ENCODE assay signal across 18 cellular contexts in the genomic region with DNA sequence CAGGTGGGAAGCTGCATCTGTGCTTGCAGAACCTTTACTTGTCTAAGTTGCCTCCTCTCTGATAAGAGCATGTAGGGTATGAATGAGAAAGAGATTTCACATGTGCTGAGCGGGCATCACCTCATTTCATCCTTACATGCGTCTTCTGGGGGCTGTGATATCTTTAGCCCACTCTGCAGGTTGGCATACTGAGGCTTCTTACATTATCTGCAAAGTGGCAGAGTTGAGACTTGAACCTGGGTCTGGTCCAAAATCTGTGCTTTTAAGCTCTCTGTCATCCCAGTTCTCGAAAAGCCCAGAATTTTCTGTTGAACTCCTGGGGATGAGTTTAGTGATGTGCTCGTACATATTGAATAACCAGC. TPM values are rescaled to one million over a fixed set of nuclear protein-coding genes. Genes with fewer than 3 reads are reported as not detected.
DNase-seq lines count a peak whose midpoint lies in the region; ATAC-seq, FAIRE-seq and TF ChIP-seq lines count a peak whose summit lies in the region.
"Had no signal": no experiment of that assay in that cellular context is flagged by ENCODE, and none has a peak within 500 bp of the region (broad histone marks: within the 10 kb centered on the region; RNA-seq: fewer than 3 reads in every experiment).

No MANE protein-coding gene starts in this region.

- peak overlapping the region; percentile 26 for H3K4me3 Mint-ChIP-seq in CD8-positive, alpha-beta T cell
- H3K4me3 Mint-ChIP-seq in immature natural killer cell: peak overlapping the region; percentile 30 to 78 (median 40)
- H3K4me3 Mint-ChIP-seq in glutamatergic neuron (ENCODE audit: unreplicated experiment): no peak overlapping the region
- H3K4me3 Mint-ChIP-seq: activated CD4-positive, alpha-beta memory T cell treated with anti-CD3 and anti-CD28 coated beads, Interleukin-2, amount 10 ng/mL, durations not matched to agents 7 days and 5 days had no signal

- intact Hi-C loops in CD8-positive, alpha-beta T cell (cut with DNase I, micrococcal nuclease): no loop called here

- no peak overlapping the region for H3K4me3 ChIP-seq in CD8-positive, alpha-beta T cell (ENCODE audit: low read depth, low read length)
- H3K4me3 ChIP-seq in small intestine (ENCODE audit: low read depth in 1 of 2, low read length in 2 of 2): no peak overlapping the region
- H3K4me3 ChIP-seq: gastrocnemius medialis, GM23338 had no signal

- H3K4me1 ChIP-seq in CD8-positive, alpha-beta T cell (ENCODE audit: insufficient read depth, low read length): peaks cover 10% of the 10 kb centered on the region
- H3K4me1 ChIP-seq in small intestine (ENCODE audit: control insufficient read depth in 2 of 2, insufficient read depth in 1 of 2, low read depth in 1 of 2, low read length in 1 of 2): peaks cover 5 to 6% of the 10 kb centered on the region in 2 donors
- H3K4me1 ChIP-seq: gastrocnemius medialis had no signal

- POLR2A ChIA-PET in CD8-positive, alpha-beta T cell (lab: Charles Lee): no interaction called here
- POLR2A ChIA-PET in RWPE1 (lab: Yijun Ruan, JAX; ENCODE audit: low non-redundant PET): interaction anchor here (0.6 to 1.0 kb wide), 3 partner anchors 13 to 15 kb away, joined by 3 read pairs; no protein-coding TSS in a partner anchor

- H3K9me3 ChIP-seq in CD8-positive, alpha-beta T cell (ENCODE audit: low read length): no peaks in the 10 kb centered on the region
- no peaks in the 10 kb centered on the region for H3K9me3 ChIP-seq in small intestine (ENCODE audit: control insufficient read depth, low read depth)
- H3K9me3 ChIP-seq: gastrocnemius medialis had no signal

- CTCF ChIA-PET in CD8-positive, alpha-beta T cell (lab: Charles Lee): no interaction called here
- CTCF ChIA-PET in RWPE1 (lab: Yijun Ruan, JAX): interaction anchor here (0.6 to 1.1 kb wide), 3 partner anchors 12 to 785 kb away, joined by 3 to 4 read pairs (median 3); no protein-coding TSS in a partner anchor

- H3K36me3 ChIP-seq in CD8-positive, alpha-beta T cell (ENCODE audit: insufficient read depth, low read length): no peaks in the 10 kb centered on the region
- H3K36me3 ChIP-seq in small intestine (ENCODE audit: control insufficient read depth in 2 of 2, insufficient read depth in 2 of 2, low read length in 2 of 2): no peaks in the 10 kb centered on the region
- H3K36me3 ChIP-seq: gastrocnemius medialis had no signal

- 46 to 71% (median 54%) methylated on average over 4 of the region's 4 CpGs for WGBS in small intestine, 3 donors

- no peaks in the 10 kb centered on the region for H3K9me3 Mint-ChIP-seq in CD8-positive, alpha-beta T cell
- H3K9me3 Mint-ChIP-seq in immature natural killer cell (no peaks in the 10 kb centered on the region), glutamatergic neuron (ENCODE audit: unreplicated experiment) (peaks cover 4% of the 10 kb centered on the region)
- H3K9me3 Mint-ChIP-seq: activated CD4-positive, alpha-beta memory T cell treated with anti-CD3 and anti-CD28 coated beads, Interleukin-2, amount 10 ng/mL, durations not matched to agents 7 days and 5 days; effector memory CD8-positive, alpha-beta T cell; GM23338 had no signal

- H3K27me3 ChIP-seq in CD8-positive, alpha-beta T cell (ENCODE audit: insufficient read depth, low read length): no peaks in the 10 kb centered on the region
- no peaks in the 10 kb centered on the region for H3K27me3 ChIP-seq in small intestine (ENCODE audit: control insufficient read depth in 2 of 2, insufficient read depth in 2 of 2, low read length in 2 of 2)

- no peak for DNase-seq in CD8-positive, alpha-beta T cell
- DNase-seq in RWPE1 (ENCODE audit: low spot score): no peak
- no peak for DNase-seq in immature natural killer cell
- no peak for DNase-seq in small intestine
- no peak for DNase-seq in NCI-H2029 (lab: John Stamatoyannopoulos, UW)
- no peak for DNase-seq in NCI-H2107 (lab: John Stamatoyannopoulos, UW)
- no peak for DNase-seq in GM19240 (ENCODE audit: insufficient read length, low spot score)
- DNase-seq in glutamatergic neuron: no peak
- DNase-seq: activated CD4-positive, alpha-beta memory T cell treated with anti-CD3 and anti-CD28 coated beads, Interleukin-2, amount 10 ng/mL, durations not matched to agents 7 days and 5 days; activated effector memory CD4-positive, alpha-beta T cell treated with Interleukin-2 at 50 U/mL for 16 hours; effector memory CD8-positive, alpha-beta T cell; gastrocnemius medialis; GDM1; NCI-H2081; Right ventricle myocardium superior; stimulated activated CD4-positive, alpha-beta T cell treated with anti-CD3 and anti-CD28 coated beads, Interleukin-2, amount 100 ng/mL, for 24 hours; T1000 had no signal

- no peaks in the 10 kb centered on the region for H3K27me3 Mint-ChIP-seq in CD8-positive, alpha-beta T cell (ENCODE audit: low read depth)
- H3K27me3 Mint-ChIP-seq in immature natural killer cell (ENCODE audit: low read depth in 3 of 3) (peaks cover 1 to 2% (median 2%) of the 10 kb centered on the region in 3 donors), glutamatergic neuron (ENCODE audit: unreplicated experiment) (peaks cover 9% of the 10 kb centered on the region)
- H3K27me3 Mint-ChIP-seq: activated CD4-positive, alpha-beta memory T cell treated with anti-CD3 and anti-CD28 coated beads, Interleukin-2, amount 10 ng/mL, durations not matched to agents 7 days and 5 days; effector memory CD8-positive, alpha-beta T cell had no signal

- peaks cover 11% of the 10 kb centered on the region for H3K4me1 Mint-ChIP-seq in CD8-positive, alpha-beta T cell (ENCODE audit: low read depth)
- H3K4me1 Mint-ChIP-seq in immature natural killer cell: peaks cover 16 to 41% of the 10 kb centered on the region in 2 donors
- no peaks in the 10 kb centered on the region for H3K4me1 Mint-ChIP-seq in glutamatergic neuron (ENCODE audit: low read depth, unreplicated experiment)

- ATAC-seq in CD8-positive, alpha-beta T cell: no peak
- ATAC-seq: gastrocnemius medialis, GM23338 had no signal

- H3K27ac Mint-ChIP-seq in CD8-positive, alpha-beta T cell: no peak overlapping the region
- peak overlapping the region in 1 of 6 donors; percentile 81 for H3K27ac Mint-ChIP-seq in immature natural killer cell
- H3K27ac Mint-ChIP-seq in glutamatergic neuron (ENCODE audit: unreplicated experiment): no peak overlapping the region
- H3K27ac Mint-ChIP-seq: activated CD4-positive, alpha-beta memory T cell treated with anti-CD3 and anti-CD28 coated beads, Interleukin-2, amount 10 ng/mL, durations not matched to agents 7 days and 5 days; GM23338 had no signal

- no peak for TF ChIP-seq CTCF in CD8-positive, alpha-beta T cell (IDR thresholded peaks at IDR 0.05)
- no peak for TF ChIP-seq CTCF in RWPE1 (conservative IDR thresholded peaks at IDR 0.05; ENCODE audit: low read depth)
- TF ChIP-seq CTCF in glutamatergic neuron (IDR thresholded peaks at IDR 0.05; ENCODE audit: partially characterized antibody, unreplicated experiment): no peak

- H3K27ac ChIP-seq in CD8-positive, alpha-beta T cell (ENCODE audit: low read depth, low read length): no peak overlapping the region
- H3K27ac ChIP-seq in RWPE1 (peak overlapping the region; percentile 86), small intestine (ENCODE audit: low read depth in 1 of 2, low read length in 1 of 2) (peak overlapping the region; percentile 87 to 89)
- H3K27ac ChIP-seq: gastrocnemius medialis had no signal

- H3K36me3 Mint-ChIP-seq in CD8-positive, alpha-beta T cell: no peaks in the 10 kb centered on the region
- H3K36me3 Mint-ChIP-seq in immature natural killer cell (no peaks in the 10 kb centered on the region), glutamatergic neuron (ENCODE audit: unreplicated experiment) (no peaks in the 10 kb centered on the region)

- FAIRE-seq in small intestine (lab: Jason Lieb, UNC): no peak

RNA-seq across cellular contexts. Expression of a gene that starts 2.0 kb away (rescaled TPM):
- total RNA-seq in CD8-positive, alpha-beta T cell: 1 to 10 TPM in 1 of 2 experiments, under 1 TPM in 1; 0.84 to 2.3 TPM
- polyA plus RNA-seq in immature natural killer cell (1 to 10 TPM in 1 of 3 donors, under 1 TPM in 1, not detected in 1; 0.82 to 4.1 TPM), small intestine (100 to 1,000 TPM in 1 of 3 donors, 10 to 100 TPM in 2; 70.8 to 107 (median 83.6) TPM)
- total RNA-seq in glutamatergic neuron (ENCODE audit: unreplicated experiment): 39.2 TPM

RNA-seq across cellular contexts. Expression of a gene that starts 54.5 kb away (rescaled TPM):
- 1 to 10 TPM; 4.0 to 6.3 TPM for total RNA-seq in CD8-positive, alpha-beta T cell
- polyA plus RNA-seq in immature natural killer cell: 10 to 100 TPM in 2 of 3 donors, 1 to 10 TPM in 1; 9.6 to 26.0 (median 23.0) TPM
- polyA plus RNA-seq in small intestine: 10 to 100 TPM; 49.2 to 70.0 (median 50.3) TPM
- 27.9 TPM for total RNA-seq in glutamatergic neuron (ENCODE audit: unreplicated experiment)

Comparison
In these comparisons a context has a peak if more than half of its experiments do, and no peak if none do; other contexts are left out.
1. RNA of a gene that starts 2.0 kb away (total RNA-seq): 39.2 TPM in glutamatergic neuron (single experiment); 0.84 to 2.3 TPM in CD8-positive, alpha-beta T cell; every median in the first group is over 10 times any median in the second.